In genomic region chr10:17914169-17915045, GRCh38 we compare ENCODE assay signal across 21 cellular contexts. TPM values are rescaled to one million over a fixed set of nuclear protein-coding genes. Genes with fewer than 3 reads are reported as not detected.
"Had no signal": no experiment of that assay in that cellular context is flagged by ENCODE, and none has a peak within 500 bp of the region (broad histone marks: within the 10 kb centered on the region; RNA-seq: fewer than 3 reads in every experiment).

No MANE protein-coding gene starts in this region.

- H3K9me3 ChIP-seq: adrenal gland, prostate gland, right lobe of liver, thoracic aorta had no signal

- H3K9me3 Mint-ChIP-seq: activated CD4-positive, alpha-beta memory T cell treated with anti-CD3 and anti-CD28 coated beads for 36 hours; activated T-helper 2 cell treated with anti-CD3 and anti-CD28 coated beads, Interferon-gamma antibody, Interleukin-2, Interleukin-4, amounts not matched to agents 10 μg/mL and 5 μg/mL and 100 μg/mL, durations not matched to agents 14 hours and 24 hours and 36 hours had no signal

- H3K27ac Mint-ChIP-seq: activated CD4-positive, alpha-beta memory T cell treated with anti-CD3 and anti-CD28 coated beads for 36 hours; activated CD4-positive, alpha-beta T cell treated with anti-CD3 and anti-CD28 coated beads for 36 hours; activated CD8-positive, alpha-beta memory T cell treated with anti-CD3 and anti-CD28 coated beads, Interleukin-2, amount 10 ng/mL, durations not matched to agents 7 days and 5 days; activated naive CD4-positive, alpha-beta T cell treated with anti-CD3 and anti-CD28 coated beads, Interleukin-2, amount 50 U/mL, for 24 hours; activated T-helper 2 cell treated with anti-CD3 and anti-CD28 coated beads, Interferon-gamma antibody, Interleukin-2, Interleukin-4, amounts not matched to agents 10 μg/mL and 5 μg/mL and 100 μg/mL, durations not matched to agents 14 hours and 24 hours and 36 hours; nephron progenitor cell had no signal

- DNase-seq: activated CD4-positive, alpha-beta memory T cell treated with anti-CD3 and anti-CD28 coated beads for 36 hours; activated CD4-positive, alpha-beta T cell treated with anti-CD3 and anti-CD28 coated beads for 36 hours; activated CD8-positive, alpha-beta memory T cell treated with anti-CD3 and anti-CD28 coated beads, Interleukin-2, amount 10 ng/mL, durations not matched to agents 7 days and 5 days; activated T-cell treated with anti-CD3 and anti-CD28 coated beads, Interleukin-2, amount 50 U/mL, for 1 hour; adrenal gland; central memory CD4-positive, alpha-beta T cell; cortex of kidney; effector CD8-positive, alpha-beta T cell; foreskin keratinocyte; glutamatergic neuron; left cardiac atrium; mesenchymal stem cell; nephron progenitor cell; right lobe of liver; T-helper 2 cell had no signal

- H3K4me3 Mint-ChIP-seq: activated CD4-positive, alpha-beta memory T cell treated with anti-CD3 and anti-CD28 coated beads for 36 hours; activated CD4-positive, alpha-beta T cell treated with anti-CD3 and anti-CD28 coated beads for 36 hours; activated CD8-positive, alpha-beta memory T cell treated with anti-CD3 and anti-CD28 coated beads, Interleukin-2, amount 10 ng/mL, durations not matched to agents 7 days and 5 days; activated naive CD4-positive, alpha-beta T cell treated with anti-CD3 and anti-CD28 coated beads, Interleukin-2, amount 50 U/mL, for 24 hours; nephron progenitor cell had no signal

- H3K27me3 Mint-ChIP-seq: activated CD4-positive, alpha-beta memory T cell treated with anti-CD3 and anti-CD28 coated beads for 36 hours; activated CD4-positive, alpha-beta T cell treated with anti-CD3 and anti-CD28 coated beads for 36 hours; activated CD8-positive, alpha-beta memory T cell treated with anti-CD3 and anti-CD28 coated beads, Interleukin-2, amount 10 ng/mL, durations not matched to agents 7 days and 5 days had no signal

- H3K4me1 Mint-ChIP-seq: activated CD4-positive, alpha-beta T cell treated with anti-CD3 and anti-CD28 coated beads for 36 hours; activated CD8-positive, alpha-beta memory T cell treated with anti-CD3 and anti-CD28 coated beads, Interleukin-2, amount 10 ng/mL, durations not matched to agents 7 days and 5 days; activated naive CD4-positive, alpha-beta T cell treated with anti-CD3 and anti-CD28 coated beads, Interleukin-2, amount 50 U/mL, for 24 hours; nephron progenitor cell had no signal

- H3K27ac ChIP-seq: adrenal gland, foreskin keratinocyte, prostate gland, right lobe of liver, thoracic aorta had no signal

- ATAC-seq: activated CD4-positive, alpha-beta T cell treated with anti-CD3 and anti-CD28 coated beads for 36 hours; activated CD8-positive, alpha-beta memory T cell treated with anti-CD3 and anti-CD28 coated beads, Interleukin-2, amount 10 ng/mL, durations not matched to agents 7 days and 5 days; foreskin keratinocyte had no signal

- H3K36me3 Mint-ChIP-seq: activated CD4-positive, alpha-beta memory T cell treated with anti-CD3 and anti-CD28 coated beads for 36 hours; activated CD8-positive, alpha-beta memory T cell treated with anti-CD3 and anti-CD28 coated beads, Interleukin-2, amount 10 ng/mL, durations not matched to agents 7 days and 5 days had no signal

- H3K4me1 ChIP-seq: adrenal gland, foreskin keratinocyte, prostate gland, right lobe of liver had no signal

- H3K4me3 ChIP-seq: adrenal gland, prostate gland, right lobe of liver, thoracic aorta had no signal

- H3K27me3 ChIP-seq: adrenal gland, foreskin keratinocyte, right lobe of liver had no signal

- H3K36me3 ChIP-seq: adrenal gland, prostate gland, right lobe of liver, thoracic aorta had no signal

RNA-seq across cellular contexts. Expression of gene SLC39A12, which starts 37.3 kb away (rescaled TPM):
- total RNA-seq: activated CD4-positive, alpha-beta memory T cell treated with anti-CD3 and anti-CD28 coated beads for 36 hours; activated CD4-positive, alpha-beta T cell treated with anti-CD3 and anti-CD28 coated beads for 36 hours; activated CD8-positive, alpha-beta memory T cell treated with anti-CD3 and anti-CD28 coated beads, Interleukin-2, amount 10 ng/mL, durations not matched to agents 7 days and 5 days; activated T-helper 2 cell treated with anti-CD3 and anti-CD28 coated beads, Interferon-gamma antibody, Interleukin-2, Interleukin-4, amounts not matched to agents 10 μg/mL and 5 μg/mL and 100 μg/mL, durations not matched to agents 14 hours and 24 hours and 36 hours; foreskin keratinocyte; left cardiac atrium; osteoblast; prostate gland; urinary bladder had no signal
